1 cellular context compared by ENCODE assay signal in the genomic region with DNA sequence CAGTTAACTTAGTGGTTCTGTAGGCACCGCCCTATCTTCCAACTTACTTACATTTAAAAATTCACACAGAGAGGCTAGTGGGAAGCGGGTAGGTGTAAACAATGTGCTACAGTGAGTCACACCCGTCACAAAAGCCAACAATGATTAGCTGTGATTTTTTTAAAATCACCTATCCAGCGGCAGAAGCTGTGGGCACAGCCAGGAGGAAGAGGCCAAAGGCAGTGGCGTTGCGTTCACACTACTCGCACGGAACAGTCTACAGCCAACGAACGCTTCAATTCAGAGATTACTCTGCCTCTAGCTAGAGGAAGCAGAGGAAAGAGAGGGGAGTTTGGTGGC.
TF ChIP-seq lines count a peak whose summit lies in the region.

No MANE protein-coding gene starts in this region.

TF ChIP-seq in HEK293, 187 proteins besides CTCF, POLR2A, EP300 and RAD21 (continued from another document and continues in another):
- TF ChIP-seq, protein P1, sequence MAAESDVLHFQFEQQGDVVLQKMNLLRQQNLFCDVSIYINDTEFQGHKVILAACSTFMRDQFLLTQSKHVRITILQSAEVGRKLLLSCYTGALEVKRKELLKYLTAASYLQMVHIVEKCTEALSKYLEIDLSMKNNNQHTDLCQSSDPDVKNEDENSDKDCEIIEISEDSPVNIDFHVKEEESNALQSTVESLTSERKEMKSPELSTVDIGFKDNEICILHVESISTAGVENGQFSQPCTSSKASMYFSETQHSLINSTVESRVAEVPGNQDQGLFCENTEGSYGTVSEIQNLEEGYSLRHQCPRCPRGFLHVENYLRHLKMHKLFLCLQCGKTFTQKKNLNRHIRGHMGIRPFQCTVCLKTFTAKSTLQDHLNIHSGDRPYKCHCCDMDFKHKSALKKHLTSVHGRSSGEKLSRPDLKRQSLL (tag by site-specific recombination; IDR thresholded peaks at IDR 0.05), result 0 out of 2 replicates have a peak, but pooled peaks have one; percentile 11
- TF ChIP-seq ZNF292 (tag by site-specific recombination; IDR thresholded peaks at IDR 0.05; ENCODE audit: borderline replicate concordance, low read depth), result no peak
- no peak for TF ChIP-seq ZFP69B (tag by site-specific recombination; IDR thresholded peaks at IDR 0.05)
- no peak for TF ChIP-seq ZNF48 (tag by site-specific recombination; IDR thresholded peaks at IDR 0.05)
- TF ChIP-seq, protein P2, sequence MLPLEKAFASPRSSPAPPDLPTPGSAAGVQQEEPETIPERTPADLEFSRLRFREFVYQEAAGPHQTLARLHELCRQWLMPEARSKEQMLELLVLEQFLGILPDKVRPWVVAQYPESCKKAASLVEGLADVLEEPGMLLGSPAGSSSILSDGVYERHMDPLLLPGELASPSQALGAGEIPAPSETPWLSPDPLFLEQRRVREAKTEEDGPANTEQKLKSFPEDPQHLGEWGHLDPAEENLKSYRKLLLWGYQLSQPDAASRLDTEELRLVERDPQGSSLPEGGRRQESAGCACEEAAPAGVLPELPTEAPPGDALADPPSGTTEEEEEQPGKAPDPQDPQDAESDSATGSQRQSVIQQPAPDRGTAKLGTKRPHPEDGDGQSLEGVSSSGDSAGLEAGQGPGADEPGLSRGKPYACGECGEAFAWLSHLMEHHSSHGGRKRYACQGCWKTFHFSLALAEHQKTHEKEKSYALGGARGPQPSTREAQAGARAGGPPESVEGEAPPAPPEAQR (tag by site-specific recombination; IDR thresholded peaks at IDR 0.05), result no peak
- no peak for TF ChIP-seq ZNF37A (tag by site-specific recombination; IDR thresholded peaks at IDR 0.05)
- TF ChIP-seq, protein P3, sequence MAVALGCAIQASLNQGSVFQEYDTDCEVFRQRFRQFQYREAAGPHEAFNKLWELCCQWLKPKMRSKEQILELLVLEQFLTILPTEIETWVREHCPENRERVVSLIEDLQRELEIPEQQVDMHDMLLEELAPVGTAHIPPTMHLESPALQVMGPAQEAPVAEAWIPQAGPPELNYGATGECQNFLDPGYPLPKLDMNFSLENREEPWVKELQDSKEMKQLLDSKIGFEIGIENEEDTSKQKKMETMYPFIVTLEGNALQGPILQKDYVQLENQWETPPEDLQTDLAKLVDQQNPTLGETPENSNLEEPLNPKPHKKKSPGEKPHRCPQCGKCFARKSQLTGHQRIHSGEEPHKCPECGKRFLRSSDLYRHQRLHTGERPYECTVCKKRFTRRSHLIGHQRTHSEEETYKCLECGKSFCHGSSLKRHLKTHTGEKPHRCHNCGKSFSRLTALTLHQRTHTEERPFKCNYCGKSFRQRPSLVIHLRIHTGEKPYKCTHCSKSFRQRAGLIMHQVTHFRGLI (tag by site-specific recombination; IDR thresholded peaks at IDR 0.05), result no peak
- TF ChIP-seq ZNF626 (tag by site-specific recombination; IDR thresholded peaks at IDR 0.05), result no peak
- no peak for TF ChIP-seq ZNF350 (tag by site-specific recombination; IDR thresholded peaks at IDR 0.05)
- TF ChIP-seq, protein P4, sequence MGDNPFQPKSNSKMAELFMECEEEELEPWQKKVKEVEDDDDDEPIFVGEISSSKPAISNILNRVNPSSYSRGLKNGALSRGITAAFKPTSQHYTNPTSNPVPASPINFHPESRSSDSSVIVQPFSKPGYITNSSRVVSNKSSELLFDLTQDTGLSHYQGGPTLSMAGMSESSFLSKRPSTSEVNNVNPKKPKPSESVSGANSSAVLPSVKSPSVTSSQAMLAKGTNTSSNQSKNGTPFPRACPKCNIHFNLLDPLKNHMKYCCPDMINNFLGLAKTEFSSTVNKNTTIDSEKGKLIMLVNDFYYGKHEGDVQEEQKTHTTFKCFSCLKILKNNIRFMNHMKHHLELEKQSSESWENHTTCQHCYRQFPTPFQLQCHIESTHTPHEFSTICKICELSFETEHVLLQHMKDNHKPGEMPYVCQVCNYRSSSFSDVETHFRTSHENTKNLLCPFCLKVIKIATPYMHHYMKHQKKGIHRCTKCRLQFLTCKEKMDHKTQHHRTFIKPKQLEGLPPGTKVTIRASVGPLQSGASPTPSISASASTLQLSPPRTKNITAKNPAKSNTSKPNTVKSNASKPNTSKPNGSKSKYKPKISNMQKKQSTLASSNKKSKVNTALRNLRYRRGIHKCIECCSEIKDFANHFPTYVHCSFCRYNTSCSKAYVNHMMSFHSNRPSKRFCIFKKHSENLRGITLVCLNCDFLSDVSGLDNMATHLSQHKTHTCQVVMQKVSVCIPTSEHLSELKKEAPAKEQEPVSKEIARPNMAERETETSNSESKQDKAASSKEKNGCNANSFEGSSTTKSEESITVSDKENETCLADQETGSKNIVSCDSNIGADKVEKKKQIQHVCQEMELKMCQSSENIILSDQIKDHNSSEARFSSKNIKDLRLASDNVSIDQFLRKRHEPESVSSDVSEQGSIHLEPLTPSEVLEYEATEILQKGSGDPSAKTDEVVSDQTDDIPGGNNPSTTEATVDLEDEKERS (tag by site-specific recombination; IDR thresholded peaks at IDR 0.05), result no peak
- TF ChIP-seq ZNF530 (tag by site-specific recombination; IDR thresholded peaks at IDR 0.05; ENCODE audit: low read depth), result no peak
- TF ChIP-seq ZNF311 (tag by site-specific recombination; IDR thresholded peaks at IDR 0.05; ENCODE audit: borderline replicate concordance), result no peak
- peak; percentile 39; the same call in 1 of the 2 replicates for TF ChIP-seq SP7 (tag by site-specific recombination; IDR thresholded peaks at IDR 0.05)
- TF ChIP-seq YY2 (tag by site-specific recombination; IDR thresholded peaks at IDR 0.05), result no peak
- TF ChIP-seq, protein P5, sequence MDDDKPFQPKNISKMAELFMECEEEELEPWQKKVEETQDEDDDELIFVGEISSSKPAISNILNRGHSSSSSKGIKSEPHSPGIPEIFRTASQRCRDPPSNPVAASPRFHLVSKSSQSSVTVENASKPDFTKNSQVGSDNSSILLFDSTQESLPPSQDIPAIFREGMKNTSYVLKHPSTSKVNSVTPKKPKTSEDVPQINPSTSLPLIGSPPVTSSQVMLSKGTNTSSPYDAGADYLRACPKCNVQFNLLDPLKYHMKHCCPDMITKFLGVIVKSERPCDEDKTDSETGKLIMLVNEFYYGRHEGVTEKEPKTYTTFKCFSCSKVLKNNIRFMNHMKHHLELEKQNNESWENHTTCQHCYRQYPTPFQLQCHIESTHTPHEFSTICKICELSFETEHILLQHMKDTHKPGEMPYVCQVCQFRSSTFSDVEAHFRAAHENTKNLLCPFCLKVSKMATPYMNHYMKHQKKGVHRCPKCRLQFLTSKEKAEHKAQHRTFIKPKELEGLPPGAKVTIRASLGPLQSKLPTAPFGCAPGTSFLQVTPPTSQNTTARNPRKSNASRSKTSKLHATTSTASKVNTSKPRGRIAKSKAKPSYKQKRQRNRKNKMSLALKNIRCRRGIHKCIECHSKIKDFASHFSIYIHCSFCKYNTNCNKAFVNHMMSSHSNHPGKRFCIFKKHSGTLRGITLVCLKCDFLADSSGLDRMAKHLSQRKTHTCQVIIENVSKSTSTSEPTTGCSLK (tag by site-specific recombination; IDR thresholded peaks at IDR 0.05), result no peak
- no peak for TF ChIP-seq ZNF302 (tag by site-specific recombination; IDR thresholded peaks at IDR 0.05; ENCODE audit: low read depth)
- TF ChIP-seq GFI1B (tag by site-specific recombination; IDR thresholded peaks at IDR 0.05), result peak; percentile 77
- no peak for TF ChIP-seq ZNF473 (tag by site-specific recombination; IDR thresholded peaks at IDR 0.05)
- no peak for TF ChIP-seq ZNF23 (tag by site-specific recombination; IDR thresholded peaks at IDR 0.05; ENCODE audit: borderline replicate concordance)
- TF ChIP-seq ZNF791 (tag by site-specific recombination; IDR thresholded peaks at IDR 0.05), result no peak
- TF ChIP-seq, protein P6, sequence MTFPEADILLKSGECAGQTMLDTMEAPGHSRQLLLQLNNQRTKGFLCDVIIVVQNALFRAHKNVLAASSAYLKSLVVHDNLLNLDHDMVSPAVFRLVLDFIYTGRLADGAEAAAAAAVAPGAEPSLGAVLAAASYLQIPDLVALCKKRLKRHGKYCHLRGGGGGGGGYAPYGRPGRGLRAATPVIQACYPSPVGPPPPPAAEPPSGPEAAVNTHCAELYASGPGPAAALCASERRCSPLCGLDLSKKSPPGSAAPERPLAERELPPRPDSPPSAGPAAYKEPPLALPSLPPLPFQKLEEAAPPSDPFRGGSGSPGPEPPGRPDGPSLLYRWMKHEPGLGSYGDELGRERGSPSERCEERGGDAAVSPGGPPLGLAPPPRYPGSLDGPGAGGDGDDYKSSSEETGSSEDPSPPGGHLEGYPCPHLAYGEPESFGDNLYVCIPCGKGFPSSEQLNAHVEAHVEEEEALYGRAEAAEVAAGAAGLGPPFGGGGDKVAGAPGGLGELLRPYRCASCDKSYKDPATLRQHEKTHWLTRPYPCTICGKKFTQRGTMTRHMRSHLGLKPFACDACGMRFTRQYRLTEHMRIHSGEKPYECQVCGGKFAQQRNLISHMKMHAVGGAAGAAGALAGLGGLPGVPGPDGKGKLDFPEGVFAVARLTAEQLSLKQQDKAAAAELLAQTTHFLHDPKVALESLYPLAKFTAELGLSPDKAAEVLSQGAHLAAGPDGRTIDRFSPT (tag by site-specific recombination; IDR thresholded peaks at IDR 0.05), result no peak
- TF ChIP-seq, protein P7, sequence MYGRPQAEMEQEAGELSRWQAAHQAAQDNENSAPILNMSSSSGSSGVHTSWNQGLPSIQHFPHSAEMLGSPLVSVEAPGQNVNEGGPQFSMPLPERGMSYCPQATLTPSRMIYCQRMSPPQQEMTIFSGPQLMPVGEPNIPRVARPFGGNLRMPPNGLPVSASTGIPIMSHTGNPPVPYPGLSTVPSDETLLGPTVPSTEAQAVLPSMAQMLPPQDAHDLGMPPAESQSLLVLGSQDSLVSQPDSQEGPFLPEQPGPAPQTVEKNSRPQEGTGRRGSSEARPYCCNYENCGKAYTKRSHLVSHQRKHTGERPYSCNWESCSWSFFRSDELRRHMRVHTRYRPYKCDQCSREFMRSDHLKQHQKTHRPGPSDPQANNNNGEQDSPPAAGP (tag by site-specific recombination; IDR thresholded peaks at IDR 0.05), result no peak
- TF ChIP-seq ZNF221 (tag by site-specific recombination; IDR thresholded peaks at IDR 0.05; ENCODE audit: borderline replicate concordance), result no peak
- TF ChIP-seq KLF10 (tag by site-specific recombination; IDR thresholded peaks at IDR 0.05), result no peak
- TF ChIP-seq, protein P8, sequence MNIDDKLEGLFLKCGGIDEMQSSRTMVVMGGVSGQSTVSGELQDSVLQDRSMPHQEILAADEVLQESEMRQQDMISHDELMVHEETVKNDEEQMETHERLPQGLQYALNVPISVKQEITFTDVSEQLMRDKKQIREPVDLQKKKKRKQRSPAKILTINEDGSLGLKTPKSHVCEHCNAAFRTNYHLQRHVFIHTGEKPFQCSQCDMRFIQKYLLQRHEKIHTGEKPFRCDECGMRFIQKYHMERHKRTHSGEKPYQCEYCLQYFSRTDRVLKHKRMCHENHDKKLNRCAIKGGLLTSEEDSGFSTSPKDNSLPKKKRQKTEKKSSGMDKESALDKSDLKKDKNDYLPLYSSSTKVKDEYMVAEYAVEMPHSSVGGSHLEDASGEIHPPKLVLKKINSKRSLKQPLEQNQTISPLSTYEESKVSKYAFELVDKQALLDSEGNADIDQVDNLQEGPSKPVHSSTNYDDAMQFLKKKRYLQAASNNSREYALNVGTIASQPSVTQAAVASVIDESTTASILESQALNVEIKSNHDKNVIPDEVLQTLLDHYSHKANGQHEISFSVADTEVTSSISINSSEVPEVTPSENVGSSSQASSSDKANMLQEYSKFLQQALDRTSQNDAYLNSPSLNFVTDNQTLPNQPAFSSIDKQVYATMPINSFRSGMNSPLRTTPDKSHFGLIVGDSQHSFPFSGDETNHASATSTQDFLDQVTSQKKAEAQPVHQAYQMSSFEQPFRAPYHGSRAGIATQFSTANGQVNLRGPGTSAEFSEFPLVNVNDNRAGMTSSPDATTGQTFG (tag by site-specific recombination; IDR thresholded peaks at IDR 0.05; ENCODE audit: borderline replicate concordance), result no peak
- no peak; the same call in 1 of the 2 replicates for TF ChIP-seq ZNF596 (tag by site-specific recombination; IDR thresholded peaks at IDR 0.05)
- TF ChIP-seq ZNF792 (tag by site-specific recombination; IDR thresholded peaks at IDR 0.05), result no peak
- TF ChIP-seq TCF7L2 (IDR thresholded peaks at IDR 0.05; ENCODE audit: borderline replicate concordance, low read depth, low read length), result no peak
- TF ChIP-seq, protein P9, sequence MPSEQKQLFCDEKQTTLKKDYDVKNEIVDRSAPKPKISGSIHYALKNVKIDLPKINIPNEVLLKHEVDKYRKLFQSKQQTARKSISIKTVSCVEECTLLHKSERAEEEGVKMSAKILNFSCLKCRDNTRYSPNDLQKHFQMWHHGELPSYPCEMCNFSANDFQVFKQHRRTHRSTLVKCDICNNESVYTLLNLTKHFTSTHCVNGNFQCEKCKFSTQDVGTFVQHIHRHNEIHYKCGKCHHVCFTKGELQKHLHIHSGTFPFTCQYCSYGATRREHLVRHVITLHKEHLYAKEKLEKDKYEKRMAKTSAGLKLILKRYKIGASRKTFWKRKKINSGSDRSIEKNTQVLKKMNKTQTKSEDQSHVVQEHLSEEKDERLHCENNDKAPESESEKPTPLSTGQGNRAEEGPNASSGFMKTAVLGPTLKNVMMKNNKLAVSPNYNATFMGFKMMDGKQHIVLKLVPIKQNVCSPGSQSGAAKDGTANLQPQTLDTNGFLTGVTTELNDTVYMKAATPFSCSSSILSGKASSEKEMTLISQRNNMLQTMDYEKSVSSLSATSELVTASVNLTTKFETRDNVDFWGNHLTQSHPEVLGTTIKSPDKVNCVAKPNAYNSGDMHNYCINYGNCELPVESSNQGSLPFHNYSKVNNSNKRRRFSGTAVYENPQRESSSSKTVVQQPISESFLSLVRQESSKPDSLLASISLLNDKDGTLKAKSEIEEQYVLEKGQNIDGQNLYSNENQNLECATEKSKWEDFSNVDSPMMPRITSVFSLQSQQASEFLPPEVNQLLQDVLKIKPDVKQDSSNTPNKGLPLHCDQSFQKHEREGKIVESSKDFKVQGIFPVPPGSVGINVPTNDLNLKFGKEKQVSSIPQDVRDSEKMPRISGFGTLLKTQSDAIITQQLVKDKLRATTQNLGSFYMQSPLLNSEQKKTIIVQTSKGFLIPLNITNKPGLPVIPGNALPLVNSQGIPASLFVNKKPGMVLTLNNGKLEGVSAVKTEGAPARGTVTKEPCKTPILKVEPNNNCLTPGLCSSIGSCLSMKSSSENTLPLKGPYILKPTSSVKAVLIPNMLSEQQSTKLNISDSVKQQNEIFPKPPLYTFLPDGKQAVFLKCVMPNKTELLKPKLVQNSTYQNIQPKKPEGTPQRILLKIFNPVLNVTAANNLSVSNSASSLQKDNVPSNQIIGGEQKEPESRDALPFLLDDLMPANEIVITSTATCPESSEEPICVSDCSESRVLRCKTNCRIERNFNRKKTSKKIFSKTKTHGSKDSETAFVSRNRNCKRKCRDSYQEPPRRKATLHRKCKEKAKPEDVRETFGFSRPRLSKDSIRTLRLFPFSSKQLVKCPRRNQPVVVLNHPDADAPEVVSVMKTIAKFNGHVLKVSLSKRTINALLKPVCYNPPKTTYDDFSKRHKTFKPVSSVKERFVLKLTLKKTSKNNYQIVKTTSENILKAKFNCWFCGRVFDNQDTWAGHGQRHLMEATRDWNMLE (tag by site-specific recombination; conservative IDR thresholded peaks at IDR 0.05; ENCODE audit: low read depth), result no peak
- TF ChIP-seq ZBTB7A (tag by site-specific recombination; IDR thresholded peaks at IDR 0.05; ENCODE audit: low read depth), result no peak
- no peak for TF ChIP-seq WT1 (tag by site-specific recombination; IDR thresholded peaks at IDR 0.05)
- no peak for TF ChIP-seq OVOL3 (tag by site-specific recombination; IDR thresholded peaks at IDR 0.05)
- TF ChIP-seq, protein P10, sequence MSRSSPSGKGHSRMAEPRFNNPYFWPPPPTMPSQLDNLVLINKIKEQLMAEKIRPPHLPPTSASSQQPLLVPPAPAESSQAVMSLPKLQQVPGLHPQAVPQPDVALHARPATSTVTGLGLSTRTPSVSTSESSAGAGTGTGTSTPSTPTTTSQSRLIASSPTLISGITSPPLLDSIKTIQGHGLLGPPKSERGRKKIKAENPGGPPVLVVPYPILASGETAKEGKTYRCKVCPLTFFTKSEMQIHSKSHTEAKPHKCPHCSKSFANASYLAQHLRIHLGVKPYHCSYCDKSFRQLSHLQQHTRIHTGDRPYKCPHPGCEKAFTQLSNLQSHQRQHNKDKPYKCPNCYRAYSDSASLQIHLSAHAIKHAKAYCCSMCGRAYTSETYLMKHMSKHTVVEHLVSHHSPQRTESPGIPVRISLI (tag by site-specific recombination; IDR thresholded peaks at IDR 0.05), result peak; percentile 55
- no peak for TF ChIP-seq ZSCAN30 (tag by site-specific recombination; IDR thresholded peaks at IDR 0.05)
